8 cellular contexts compared by ENCODE assay signal in genomic region chr2:95346738-95347671, GRCh38. TPM values are rescaled to one million over a fixed set of nuclear protein-coding genes. Genes with fewer than 3 reads are reported as not detected.
A peak's percentile ranks its signal among the peaks of the same experiment; 100 is the strongest.
DNase-seq lines count a peak whose midpoint lies in the region; TF ChIP-seq lines count a peak whose summit lies in the region.

No MANE protein-coding gene starts in this region.

- no peak overlapping the region for H3K27ac Mint-ChIP-seq in activated naive CD4-positive, alpha-beta T cell treated with anti-CD3 and anti-CD28 coated beads for 36 hours

- no peak overlapping the region for H3K4me3 Mint-ChIP-seq in activated naive CD4-positive, alpha-beta T cell treated with anti-CD3 and anti-CD28 coated beads for 36 hours

- no peaks in the 10 kb centered on the region for H3K9me3 Mint-ChIP-seq in activated naive CD4-positive, alpha-beta T cell treated with anti-CD3 and anti-CD28 coated beads for 36 hours

- peak overlapping the region in 1 of 59 donors; percentile 18 for H3K27ac ChIP-seq in dorsolateral prefrontal cortex
- no peak overlapping the region for H3K27ac ChIP-seq in mesendoderm (ENCODE audit: low read depth, low read length)
- no peak overlapping the region for H3K27ac ChIP-seq in urinary bladder (ENCODE audit: low read depth)

- peaks cover 39% of the 10 kb centered on the region for H3K27me3 Mint-ChIP-seq in activated naive CD4-positive, alpha-beta T cell treated with anti-CD3 and anti-CD28 coated beads for 36 hours (ENCODE audit: low read depth)

- H3K79me1 ChIP-seq in mesendoderm (ENCODE audit: low read length), result no peaks in the 10 kb centered on the region

- no peak overlapping the region for H3K4ac ChIP-seq in mesendoderm (ENCODE audit: low read depth, low read length)

- no peaks in the 10 kb centered on the region for H3K36me3 ChIP-seq in mesendoderm (ENCODE audit: control insufficient read depth, insufficient read depth, low read length)
- no peaks in the 10 kb centered on the region for H3K36me3 ChIP-seq in urinary bladder (ENCODE audit: insufficient read depth)

- no peak overlapping the region for H2AK5ac ChIP-seq in mesendoderm (ENCODE audit: low read length)

- peak overlapping the region; percentile 67 for H3K56ac ChIP-seq in mesendoderm (ENCODE audit: low read length)

- H3K4me1 ChIP-seq in mesendoderm (ENCODE audit: control insufficient read depth, low read depth, low read length) (no peaks in the 10 kb centered on the region), urinary bladder (ENCODE audit: insufficient read depth) (no peaks in the 10 kb centered on the region)

- WGBS in mesendoderm (ENCODE audit: extremely low coverage, insufficient coverage, low lambda C conversion rate), result no CpG with 5 or more reads among the region's 78 CpGs
- 18% methylated on average over 78 of the region's 78 CpGs for WGBS in urinary bladder

- peak overlapping the region in 51 of 59 donors; percentile 8 to 76 (median 38) for H3K4me3 ChIP-seq in dorsolateral prefrontal cortex
- H3K4me3 ChIP-seq in mesendoderm (ENCODE audit: low read length), result no peak overlapping the region
- peak overlapping the region; percentile 56 for H3K4me3 ChIP-seq in urinary bladder (ENCODE audit: low read depth, low read length)

- H3K18ac ChIP-seq in mesendoderm (ENCODE audit: low read length), result no peak overlapping the region

- H3K36me3 Mint-ChIP-seq in activated naive CD4-positive, alpha-beta T cell treated with anti-CD3 and anti-CD28 coated beads for 36 hours (ENCODE audit: low read depth), result no peaks in the 10 kb centered on the region

- H3K4me2 ChIP-seq in mesendoderm (ENCODE audit: low read length), result peak overlapping the region; percentile 67

- no peak overlapping the region for H2BK5ac ChIP-seq in mesendoderm (ENCODE audit: low read length)

- peaks cover 0 to 2% (median 0%) of the 10 kb centered on the region in 45 donors for H3K27me3 ChIP-seq in dorsolateral prefrontal cortex
- H3K27me3 ChIP-seq in mesendoderm (ENCODE audit: insufficient read depth, low read length, poor library complexity), result peaks cover 12% of the 10 kb centered on the region

- no peak overlapping the region for H3K23ac ChIP-seq in mesendoderm (ENCODE audit: low read length)

- TF ChIP-seq CTCF in dorsolateral prefrontal cortex (IDR thresholded peaks at IDR 0.05 in 54 of 56, conservative IDR thresholded peaks at IDR 0.05 in 2 of 56; ENCODE audit: low read depth in 1 of 56, partially characterized antibody in 56 of 56), result no peak

- peaks cover 3% of the 10 kb centered on the region for H3K4me1 Mint-ChIP-seq in activated naive CD4-positive, alpha-beta T cell treated with anti-CD3 and anti-CD28 coated beads for 36 hours (ENCODE audit: low read depth)

- no peak overlapping the region for H4K8ac ChIP-seq in mesendoderm (ENCODE audit: low read depth, low read length)

- H3K9ac ChIP-seq in mesendoderm (ENCODE audit: low read length), result peak overlapping the region; percentile 29

- H2BK15ac ChIP-seq in mesendoderm (replicated peaks; ENCODE audit: low read depth), result no peak overlapping the region

- DNase-seq in activated naive CD4-positive, alpha-beta T cell treated with Interleukin-2 at 50 U/mL for 16 hours, result peak; percentile 6
- DNase-seq in activated naive CD4-positive, alpha-beta T cell treated with anti-CD3 and anti-CD28 coated beads for 36 hours, result no peak
- peak in 3 of 10 donors; percentile 7 to 34 (median 29) for DNase-seq in dorsolateral prefrontal cortex
- DNase-seq in mesendoderm, result peak; percentile 34
- no peak for DNase-seq in hippocampal formation (lab: John Stamatoyannopoulos, UW)
- DNase-seq in OCI-M1 (lab: John Stamatoyannopoulos, UW), result no peak
- no peak for DNase-seq in H4 (ENCODE audit: low spot score)

- H3K79me2 ChIP-seq in mesendoderm (ENCODE audit: control insufficient read depth, insufficient read depth, low read length), result no peaks in the 10 kb centered on the region

- CTCF ChIA-PET in activated naive CD4-positive, alpha-beta T cell treated with anti-CD3 and anti-CD28 coated beads for 36 hours (lab: Charles Lee), result no interaction called here

- H2BK120ac ChIP-seq in mesendoderm (ENCODE audit: low read depth, low read length), result no peak overlapping the region

- no peak overlapping the region for H4K5ac ChIP-seq in mesendoderm (ENCODE audit: low read length)

- intact Hi-C loops in activated naive CD4-positive, alpha-beta T cell treated with anti-CD3 and anti-CD28 coated beads for 36 hours (cut with micrococcal nuclease), result no loop called here
- intact Hi-C loops in dorsolateral prefrontal cortex (cut with DNase I), result no loop called here

RNA-seq across cellular contexts. Expression of gene KCNIP3, which starts 49.9 kb away (rescaled TPM):
- total RNA-seq in activated naive CD4-positive, alpha-beta T cell treated with anti-CD3 and anti-CD28 coated beads for 36 hours, result not detected
- total RNA-seq in dorsolateral prefrontal cortex, result 100 to 1,000 TPM in 1 of 120 experiments, 10 to 100 TPM in 119; 28.2 to 102 (median 60.5) TPM
- polyA plus RNA-seq in mesendoderm (2013, experiment 1 of 2), result 0.37 TPM
- polyA plus RNA-seq in mesendoderm (2013, experiment 2 of 2), result 0.52 TPM
- total RNA-seq in urinary bladder, result 6.1 TPM
- 16.8 TPM for polyA plus RNA-seq in urinary bladder
- total RNA-seq in H4 (2014; rRNA removed; shearing (Covaris generic)), result 4.3 and 6.1 TPM in 2 replicates

RNA-seq across cellular contexts. Expression of gene FAHD2A, which starts 55.5 kb away (rescaled TPM):
- total RNA-seq in activated naive CD4-positive, alpha-beta T cell treated with anti-CD3 and anti-CD28 coated beads for 36 hours, result 10 to 100 TPM; 49.3 to 50.7 TPM
- total RNA-seq in dorsolateral prefrontal cortex (10 to 100 TPM; 30.4 to 74.2 (median 51.8) TPM), urinary bladder (17.8 TPM)
- polyA plus RNA-seq in mesendoderm (2013, experiment 1 of 2), result 15.4 TPM
- polyA plus RNA-seq in mesendoderm (2013, experiment 2 of 2), result 15.0 TPM
- 20.3 TPM for polyA plus RNA-seq in urinary bladder
- total RNA-seq in H4 (2014; rRNA removed; shearing (Covaris generic)), result 15.5 and 19.4 TPM in 2 replicates

Comparison
In these comparisons a context has a peak if more than half of its experiments do, and no peak if none do; other contexts are left out.
1. DNase-seq: peak in activated naive CD4-positive, alpha-beta T cell treated with Interleukin-2 at 50 U/mL for 16 hours (single experiment) and mesendoderm (single experiment); none in activated naive CD4-positive, alpha-beta T cell treated with anti-CD3 and anti-CD28 coated beads for 36 hours (single experiment), hippocampal formation (0 of 2), OCI-M1 (single experiment) and H4 (single experiment).